Comparison of ENCODE assay signal across 18 cellular contexts in genomic region chr1:119742193-119742592, GRCh38. TPM values are rescaled to one million over a fixed set of nuclear protein-coding genes. Genes with fewer than 3 reads are reported as not detected.
DNase-seq lines count a peak whose midpoint lies in the region; ATAC-seq and TF ChIP-seq lines count a peak whose summit lies in the region.
"Had no signal": no experiment of that assay in that cellular context is flagged by ENCODE, and none has a peak within 500 bp of the region (broad histone marks: within the 10 kb centered on the region; RNA-seq: fewer than 3 reads in every experiment).

No MANE protein-coding gene starts in this region.

- H3K27me3 Mint-ChIP-seq in activated naive CD4-positive, alpha-beta T cell treated with anti-CD3 and anti-CD28 coated beads, Interleukin-2, amount 10 ng/mL, durations not matched to agents 7 days and 5 days: no peaks in the 10 kb centered on the region
- H3K27me3 Mint-ChIP-seq in activated naive CD4-positive, alpha-beta T cell treated with anti-CD3 and anti-CD28 coated beads for 36 hours (ENCODE audit: low read depth): no peaks in the 10 kb centered on the region
- H3K27me3 Mint-ChIP-seq: activated CD8-positive, alpha-beta T cell treated with anti-CD3 and anti-CD28 coated beads for 36 hours; type B pancreatic cell had no signal

- H3K36me3 ChIP-seq in right lobe of liver (peaks cover 0 to 9% (median 0%) of the 10 kb centered on the region in 4 donors), tibial artery (peaks cover under 1 to 19% (median under 1%) of the 10 kb centered on the region in 3 donors)

- no peak overlapping the region for H3K4me3 Mint-ChIP-seq in activated naive CD4-positive, alpha-beta T cell treated with anti-CD3 and anti-CD28 coated beads, Interleukin-2, amount 10 ng/mL, durations not matched to agents 7 days and 5 days
- no peak overlapping the region for H3K4me3 Mint-ChIP-seq in activated naive CD4-positive, alpha-beta T cell treated with anti-CD3 and anti-CD28 coated beads for 36 hours
- H3K4me3 Mint-ChIP-seq: activated CD8-positive, alpha-beta T cell treated with anti-CD3 and anti-CD28 coated beads for 36 hours; T-helper 2 cell treated with Interferon-gamma antibody and Interleukin-4, amounts not matched to agents 5 μg/mL and 100 μg/mL, for 36 hours; type B pancreatic cell had no signal

- no peak overlapping the region for H3K4me3 ChIP-seq in epithelial cell of esophagus (ENCODE audit: low read length)
- no peak overlapping the region for H3K4me3 ChIP-seq in right lobe of liver
- H3K4me3 ChIP-seq in tibial artery: no peak overlapping the region

- intact Hi-C loops in activated naive CD4-positive, alpha-beta T cell treated with anti-CD3 and anti-CD28 coated beads for 36 hours (cut with micrococcal nuclease): loop anchor here (5.0 kb wide), 2 partner anchors 130 kb away; no protein-coding TSS in a partner anchor
- intact Hi-C loops in right lobe of liver (cut with DNase I): loop anchor here in 1 of 2 donors (10.0 kb wide), 1 partner anchor 133 kb away; no protein-coding TSS in a partner anchor
- intact Hi-C loops in tibial artery (cut with DNase I; ENCODE audit: low total_unique reads): no loop called here

- no peak for DNase-seq in activated naive CD4-positive, alpha-beta T cell treated with anti-CD3 and anti-CD28 coated beads, Interleukin-2, amount 10 ng/mL, durations not matched to agents 7 days and 5 days
- no peak for DNase-seq in activated naive CD4-positive, alpha-beta T cell treated with anti-CD3 and anti-CD28 coated beads for 36 hours
- DNase-seq in epithelial cell of esophagus (ENCODE audit: low read depth) (peak; percentile 24), right lobe of liver (peak in 2 of 3 donors; percentile 64 to 66), tibial artery (no peak)
- DNase-seq: activated CD8-positive, alpha-beta T cell treated with anti-CD3 and anti-CD28 coated beads for 36 hours; activated gamma-delta T cell treated with Interleukin-2 at 50 U/mL for 16 hours; cortex of kidney; DMS153; glutamatergic neuron had no signal

- CTCF ChIA-PET in activated naive CD4-positive, alpha-beta T cell treated with anti-CD3 and anti-CD28 coated beads, Interleukin-2, amount 10 ng/mL, durations not matched to agents 7 days and 5 days (lab: Charles Lee): interaction anchor here (0.7 to 2.1 kb wide), 2 partner anchors 11 to 15 kb away, joined by 3 to 6 read pairs; no protein-coding TSS in a partner anchor
- CTCF ChIA-PET in activated naive CD4-positive, alpha-beta T cell treated with anti-CD3 and anti-CD28 coated beads for 36 hours (lab: Charles Lee): interaction anchor here (1.4 to 4.4 kb wide), 4 partner anchors 8 to 30 kb away, joined by 3 to 24 read pairs (median 15); no protein-coding TSS in a partner anchor

- H3K4me1 Mint-ChIP-seq in activated naive CD4-positive, alpha-beta T cell treated with anti-CD3 and anti-CD28 coated beads, Interleukin-2, amount 10 ng/mL, durations not matched to agents 7 days and 5 days: peaks cover 7% of the 10 kb centered on the region
- H3K4me1 Mint-ChIP-seq in activated naive CD4-positive, alpha-beta T cell treated with anti-CD3 and anti-CD28 coated beads for 36 hours (ENCODE audit: low read depth): peaks cover 15% of the 10 kb centered on the region

- TF ChIP-seq CTCF in epithelial cell of esophagus (IDR thresholded peaks at IDR 0.05; ENCODE audit: insufficient read depth, low read depth, low read length, missing control alignments) (no peak), right lobe of liver (IDR thresholded peaks at IDR 0.05) (no peak), tibial artery (IDR thresholded peaks at IDR 0.05) (no peak)

- H3K9me3 Mint-ChIP-seq in activated naive CD4-positive, alpha-beta T cell treated with anti-CD3 and anti-CD28 coated beads, Interleukin-2, amount 10 ng/mL, durations not matched to agents 7 days and 5 days: no peaks in the 10 kb centered on the region
- H3K9me3 Mint-ChIP-seq in activated naive CD4-positive, alpha-beta T cell treated with anti-CD3 and anti-CD28 coated beads for 36 hours: no peaks in the 10 kb centered on the region
- H3K9me3 Mint-ChIP-seq: activated CD8-positive, alpha-beta T cell treated with anti-CD3 and anti-CD28 coated beads for 36 hours; T-helper 2 cell treated with Interferon-gamma antibody and Interleukin-4, amounts not matched to agents 5 μg/mL and 100 μg/mL, for 36 hours; type B pancreatic cell had no signal

- WGBS in right lobe of liver (ENCODE audit: insufficient coverage, low coverage, low lambda C conversion rate, missing lambda C conversion rate): 100% methylated on average over 1 of the region's 7 CpGs

- peaks cover 0 to 48% (median 14%) of the 10 kb centered on the region in 4 donors for H3K4me1 ChIP-seq in right lobe of liver
- H3K4me1 ChIP-seq in tibial artery: peaks cover 0 to 43% (median 26%) of the 10 kb centered on the region in 4 donors

- no peak for TF ChIP-seq POLR2A in right lobe of liver (IDR thresholded peaks at IDR 0.05)

- H3K27ac ChIP-seq in right lobe of liver (no peak overlapping the region), tibial artery (peak overlapping the region; percentile 48 to 69)

- H3K27ac Mint-ChIP-seq in activated naive CD4-positive, alpha-beta T cell treated with anti-CD3 and anti-CD28 coated beads, Interleukin-2, amount 10 ng/mL, durations not matched to agents 7 days and 5 days: peak overlapping the region; percentile 43
- H3K27ac Mint-ChIP-seq in activated naive CD4-positive, alpha-beta T cell treated with anti-CD3 and anti-CD28 coated beads for 36 hours: no peak overlapping the region
- H3K27ac Mint-ChIP-seq: activated CD8-positive, alpha-beta T cell treated with anti-CD3 and anti-CD28 coated beads for 36 hours; T-helper 2 cell treated with Interferon-gamma antibody and Interleukin-4, amounts not matched to agents 5 μg/mL and 100 μg/mL, for 36 hours; type B pancreatic cell had no signal

- H3K9me3 ChIP-seq in right lobe of liver (no peaks in the 10 kb centered on the region), tibial artery (no peaks in the 10 kb centered on the region)

- no peaks in the 10 kb centered on the region for H3K27me3 ChIP-seq in right lobe of liver
- no peaks in the 10 kb centered on the region for H3K27me3 ChIP-seq in tibial artery

- peaks cover 19% of the 10 kb centered on the region for H3K36me3 Mint-ChIP-seq in activated naive CD4-positive, alpha-beta T cell treated with anti-CD3 and anti-CD28 coated beads, Interleukin-2, amount 10 ng/mL, durations not matched to agents 7 days and 5 days
- H3K36me3 Mint-ChIP-seq in activated naive CD4-positive, alpha-beta T cell treated with anti-CD3 and anti-CD28 coated beads for 36 hours (ENCODE audit: low read depth): peaks cover 23% of the 10 kb centered on the region

- ATAC-seq in right lobe of liver: peak; percentile 24 to 42 (median 34)
- ATAC-seq in HG03354 (IDR thresholded peaks at IDR 0.05; ENCODE audit: poor library complexity, severe bottlenecking, unreplicated experiment): no peak
- no peak for ATAC-seq in HG02885 (IDR thresholded peaks at IDR 0.05; ENCODE audit: poor library complexity, unreplicated experiment)
- no peak for ATAC-seq in GM21619 (IDR thresholded peaks at IDR 0.05; ENCODE audit: unreplicated experiment)
- ATAC-seq: activated CD8-positive, alpha-beta T cell treated with anti-CD3 and anti-CD28 coated beads for 36 hours; sciatic nerve had no signal

RNA-seq across cellular contexts. Expression of gene HMGCS2, which starts 26.5 kb away (rescaled TPM):
- total RNA-seq in activated naive CD4-positive, alpha-beta T cell treated with anti-CD3 and anti-CD28 coated beads for 36 hours: not detected
- 100 to 1,000 TPM; 390 to 938 (median 855) TPM for total RNA-seq in right lobe of liver
- total RNA-seq: A172; activated CD8-positive, alpha-beta T cell treated with anti-CD3 and anti-CD28 coated beads for 36 hours; OCI-LY7; sciatic nerve had no signal

RNA-seq across cellular contexts. Expression of gene PHGDH, which starts 30.5 kb away (rescaled TPM):
- 100 to 1,000 TPM; 422 to 439 TPM for total RNA-seq in activated naive CD4-positive, alpha-beta T cell treated with anti-CD3 and anti-CD28 coated beads for 36 hours
- total RNA-seq in right lobe of liver: 100 to 1,000 TPM in 1 of 6 experiments, 10 to 100 TPM in 5; 51.2 to 151 (median 74.0) TPM

Comparison
In these comparisons a context has a peak if more than half of its experiments do, and no peak if none do; other contexts are left out.
1. DNase-seq: peak in epithelial cell of esophagus (single experiment) and right lobe of liver (2 of 3); none in activated naive CD4-positive, alpha-beta T cell treated with anti-CD3 and anti-CD28 coated beads, Interleukin-2, amount 10 ng/mL, durations not matched to agents 7 days and 5 days (single experiment), activated naive CD4-positive, alpha-beta T cell treated with anti-CD3 and anti-CD28 coated beads for 36 hours (single experiment) and tibial artery (0 of 2).
2. ATAC-seq: peak in right lobe of liver (4 of 4); none in HG03354 (single experiment), HG02885 (single experiment) and GM21619 (single experiment).
3. H3K27ac ChIP-seq: peak in tibial artery (2 of 2); none in right lobe of liver (0 of 3).
4. RNA of gene HMGCS2, which starts 26.5 kb away (total RNA-seq): 390 to 938 TPM in right lobe of liver; not detected in activated naive CD4-positive, alpha-beta T cell treated with anti-CD3 and anti-CD28 coated beads for 36 hours; every median in the first group is over 100 times any median in the second.